Comparison of ENCODE assay signal across 8 cellular contexts in genomic region chr6:137926207-137926731, GRCh38. TPM values are rescaled to one million over a fixed set of nuclear protein-coding genes. Genes with fewer than 3 reads are reported as not detected.
A peak's percentile ranks its signal among the peaks of the same experiment; 100 is the strongest.
DNase-seq lines count a peak whose midpoint lies in the region; ATAC-seq, FAIRE-seq and TF ChIP-seq lines count a peak whose summit lies in the region.

No MANE protein-coding gene starts in this region.

- TF ChIP-seq CTCF in gastrocnemius medialis (IDR thresholded peaks at IDR 0.05 in 4 of 5, conservative IDR thresholded peaks at IDR 0.05 in 1 of 5), result no peak

- TF ChIP-seq POLR2A in GM12891 (IDR thresholded peaks at IDR 0.05; ENCODE audit: low read depth, low read length) (no peak), gastrocnemius medialis (IDR thresholded peaks at IDR 0.05) (no peak)

- in situ Hi-C loops in gastrocnemius medialis (cut with MboI; ENCODE audit: low sequenced_read_pairs in 4 of 4), result no loop called here

- H3K4me3 ChIP-seq in gastrocnemius medialis, result no peak overlapping the region

- H3K36me3 ChIP-seq in gastrocnemius medialis, result no peaks in the 10 kb centered on the region

- H3K9me3 ChIP-seq in gastrocnemius medialis, result no peaks in the 10 kb centered on the region

- peaks cover 21 to 26% of the 10 kb centered on the region in 2 donors for H3K4me1 ChIP-seq in gastrocnemius medialis

- H3K27me3 ChIP-seq in gastrocnemius medialis, result no peaks in the 10 kb centered on the region

- peak; percentile 91 for FAIRE-seq in GM12891 (lab: Jason Lieb, UNC)

- intact Hi-C loops in gastrocnemius medialis (cut with DNase I; ENCODE audit: low total_unique reads), result no loop called here

- H3K27ac ChIP-seq in epithelial cell of prostate (peak overlapping the region; percentile 14), gastrocnemius medialis (peak overlapping the region; percentile 23 to 57 (median 30))

- DNase-seq in GM12891 (ENCODE audit: insufficient read length, low spot score), result no peak
- peak; percentile 23 for DNase-seq in NAMALWA (ENCODE audit: low spot score)
- peak; percentile 39 for DNase-seq in epithelial cell of prostate (ENCODE audit: low read depth, low spot score)
- DNase-seq in gastrocnemius medialis, result peak in 1 of 2 donors; percentile 35

- ATAC-seq in gastrocnemius medialis (peak; percentile 70 to 77), GM21515 (IDR thresholded peaks at IDR 0.05; ENCODE audit: unreplicated experiment) (no peak), HG03521 (IDR thresholded peaks at IDR 0.05; ENCODE audit: unreplicated experiment) (no peak), HG03571 (IDR thresholded peaks at IDR 0.05; ENCODE audit: unreplicated experiment) (no peak), GM18907 (IDR thresholded peaks at IDR 0.05; ENCODE audit: unreplicated experiment) (no peak)

TF ChIP-seq in GM12891, 5 proteins besides CTCF, POLR2A, EP300 and RAD21:
- TF ChIP-seq TAF1 (IDR thresholded peaks at IDR 0.05; ENCODE audit: low read depth, low read length), result no peak
- 0 out of 2 replicates have a peak, but pooled peaks have one; percentile 28 for TF ChIP-seq POLR2AphosphoS5 (IDR thresholded peaks at IDR 0.05; ENCODE audit: low read depth, low read length)

RNA-seq across cellular contexts. Expression of gene TNFAIP3, which starts 59.2 kb away (rescaled TPM):
- 120 TPM for polyA plus RNA-seq in GM12891 (2012; ENCODE audit: low read depth, missing spikeins)
- total RNA-seq in gastrocnemius medialis, result 1 to 10 TPM; 2.6 to 7.1 (median 4.7) TPM

Comparison
In these comparisons a context has a peak if more than half of its experiments do, and no peak if none do; other contexts are left out.
1. ATAC-seq: peak in gastrocnemius medialis (2 of 2); none in GM21515 (single experiment), HG03521 (single experiment), HG03571 (single experiment) and GM18907 (single experiment).